In the genomic region with DNA sequence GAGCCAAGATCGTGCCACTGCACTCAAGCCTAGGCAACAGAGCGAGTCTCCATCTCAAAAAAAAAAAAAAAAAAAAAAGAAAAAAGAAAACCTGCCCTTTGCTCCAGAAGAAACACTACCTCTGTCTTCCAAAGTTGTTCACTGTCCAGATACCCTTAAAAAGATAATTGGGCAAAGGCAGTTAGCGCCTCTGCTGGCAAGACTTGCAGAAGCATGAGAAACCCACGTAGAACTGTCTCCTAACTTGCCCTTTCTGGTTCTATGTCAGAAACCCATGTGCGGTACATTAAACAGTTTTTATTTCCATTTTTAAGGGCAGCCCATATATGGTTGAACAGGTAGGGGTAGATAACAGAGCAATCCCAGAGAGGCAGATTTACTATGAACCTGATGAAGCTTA, we compare ENCODE assay signal across 1 cellular context.
TF ChIP-seq lines count a peak whose summit lies in the region.

No MANE protein-coding gene starts in this region.

TF ChIP-seq in GM12878, 131 proteins besides CTCF, POLR2A, EP300 and RAD21 (continued from another document):
- TF ChIP-seq KLF5 (IDR thresholded peaks at IDR 0.05; ENCODE audit: partially characterized antibody) = no peak
- no peak for TF ChIP-seq PBX3 (IDR thresholded peaks at IDR 0.05; ENCODE audit: insufficient replicate concordance, low read depth, low read length)
- TF ChIP-seq CREB1 (IDR thresholded peaks at IDR 0.05; ENCODE audit: low read depth) = no peak
- TF ChIP-seq SPI1 (IDR thresholded peaks at IDR 0.05; ENCODE audit: borderline replicate concordance, insufficient read depth, low read depth, low read length) = no peak
- TF ChIP-seq STAT1 (conservative IDR thresholded peaks at IDR 0.05) = no peak
TF ChIP-seq in GM12878: peak in this region for 0.
